ENCODE assay signal across 16 cellular contexts in genomic region chr11:125141178-125141577, GRCh38. TPM values are rescaled to one million over a fixed set of nuclear protein-coding genes. Genes with fewer than 3 reads are reported as not detected.
DNase-seq lines count a peak whose midpoint lies in the region; ATAC-seq and TF ChIP-seq lines count a peak whose summit lies in the region.
"Had no signal": no experiment of that assay in that cellular context is flagged by ENCODE, and none has a peak within 500 bp of the region (broad histone marks: within the 10 kb centered on the region; RNA-seq: fewer than 3 reads in every experiment).

No MANE protein-coding gene starts in this region.

- H4K20me1 ChIP-seq in Loucy (ENCODE audit: insufficient read depth, low read length, poor library complexity, severe bottlenecking) (no peaks in the 10 kb centered on the region), hepatocyte (ENCODE audit: insufficient read depth, poor library complexity, severe bottlenecking) (no peaks in the 10 kb centered on the region), neural progenitor cell (ENCODE audit: low read depth) (no peaks in the 10 kb centered on the region)

- H3K9ac ChIP-seq in Loucy (ENCODE audit: low read depth, low read length, poor library complexity, severe bottlenecking) (no peak overlapping the region), neural progenitor cell (no peak overlapping the region)

- POLR2A ChIA-PET in T-cell (lab: Charles Lee) = no interaction called here

- H3K4me1 Mint-ChIP-seq in neural progenitor cell = peaks cover 72% of the 10 kb centered on the region
- H3K4me1 Mint-ChIP-seq in CD14-positive monocyte = peaks cover 4% of the 10 kb centered on the region
- H3K4me1 Mint-ChIP-seq in T-cell = peaks cover 4 to 8% (median 5%) of the 10 kb centered on the region in 3 donors

- no peak overlapping the region for H3K27ac ChIP-seq in hepatocyte
- H3K27ac ChIP-seq in neural progenitor cell = no peak overlapping the region
- H3K27ac ChIP-seq: PC-9, SJSA1 had no signal

- ATAC-seq in GM21381 (IDR thresholded peaks at IDR 0.05; ENCODE audit: unreplicated experiment) = peak; percentile 15
- ATAC-seq in T-cell (replicated peaks in 1 of 4) = no peak

- no peaks in the 10 kb centered on the region for H3K4me1 ChIP-seq in Loucy (ENCODE audit: insufficient read depth, low read length, poor library complexity, severe bottlenecking)
- H3K4me1 ChIP-seq in hepatocyte (ENCODE audit: insufficient read depth) = peaks cover 14% of the 10 kb centered on the region
- H3K4me1 ChIP-seq in neural progenitor cell = peaks cover 50% of the 10 kb centered on the region
- H3K4me1 ChIP-seq: SJSA1 had no signal

- H2AFZ ChIP-seq in Loucy (ENCODE audit: low read length) (peak overlapping the region; percentile 31; the same call in 1 of the 2 replicates), hepatocyte (no peak overlapping the region), neural progenitor cell (replicated peaks) (peak overlapping the region; percentile 45)
- H2AFZ ChIP-seq: PC-9 had no signal

- intact Hi-C loops in CD14-positive monocyte (cut with micrococcal nuclease) = loop anchor here in 1 of 2 donors (1.0 kb wide), 1 partner anchor 179 kb away; no protein-coding TSS in a partner anchor

- H3K79me2 ChIP-seq in Loucy (ENCODE audit: insufficient read depth, low read length) (no peaks in the 10 kb centered on the region), hepatocyte (no peaks in the 10 kb centered on the region), neural progenitor cell (ENCODE audit: low read depth) (no peaks in the 10 kb centered on the region)

- H3K27ac Mint-ChIP-seq in neural progenitor cell = peak overlapping the region; percentile 87
- H3K27ac Mint-ChIP-seq in CD14-positive monocyte = no peak overlapping the region
- H3K27ac Mint-ChIP-seq in T-cell = no peak overlapping the region

- no peaks in the 10 kb centered on the region for H3K36me3 Mint-ChIP-seq in neural progenitor cell
- H3K36me3 Mint-ChIP-seq in CD14-positive monocyte = no peaks in the 10 kb centered on the region
- H3K36me3 Mint-ChIP-seq in T-cell = no peaks in the 10 kb centered on the region

- no peaks in the 10 kb centered on the region for H3F3A ChIP-seq in Loucy (ENCODE audit: low read depth)
- H3F3A ChIP-seq in neural progenitor cell (ENCODE audit: low read depth) = peaks cover 16% of the 10 kb centered on the region

- H3K4me3 Mint-ChIP-seq in neural progenitor cell = peak overlapping the region; percentile 68
- no peak overlapping the region for H3K4me3 Mint-ChIP-seq in CD14-positive monocyte
- no peak overlapping the region for H3K4me3 Mint-ChIP-seq in T-cell

- CTCF ChIA-PET in T-cell (lab: Charles Lee) = interaction anchor here (0.6 to 4.1 kb wide), 14 partner anchors 12 to 265 kb away, joined by 3 to 19 read pairs (median 4); partner anchors contain the start of gene CCDC15 (in 2 of the 2)

- no peaks in the 10 kb centered on the region for H3K9me3 ChIP-seq in Loucy (ENCODE audit: insufficient read depth, low read depth, low read length)
- H3K9me3 ChIP-seq in hepatocyte (ENCODE audit: low read depth) = no peaks in the 10 kb centered on the region
- no peaks in the 10 kb centered on the region for H3K9me3 ChIP-seq in neural progenitor cell (ENCODE audit: low read depth)
- H3K9me3 ChIP-seq: HAP-1, SJSA1 had no signal

- DNase-seq in hepatocyte (ENCODE audit: low spot score) (no peak), neural progenitor cell (ENCODE audit: low spot score) (peak; percentile 18), NAMALWA (ENCODE audit: low spot score) (no peak), mucosa of gallbladder (ENCODE audit: low spot score) (no peak), CD14-positive monocyte (ENCODE audit: low spot score) (no peak), T-cell (no peak)
- DNase-seq: NCI-H2029, NCI-H2171 treated with DMSO at 0.1 percent for 48 hours, NCI-H446 treated with DMSO at 0.1 percent for 48 hours, NCI-H748 treated with DMSO at 0.1 percent for 48 hours had no signal

- no peaks in the 10 kb centered on the region for H3K9me3 Mint-ChIP-seq in neural progenitor cell
- H3K9me3 Mint-ChIP-seq in CD14-positive monocyte = peaks cover 0 to 2% (median 0%) of the 10 kb centered on the region in 7 donors
- no peaks in the 10 kb centered on the region for H3K9me3 Mint-ChIP-seq in T-cell

- TF ChIP-seq CTCF in Loucy (conservative IDR thresholded peaks at IDR 0.05; ENCODE audit: low read length) (no peak), hepatocyte (IDR thresholded peaks at IDR 0.05; ENCODE audit: poor library complexity) (no peak), neural progenitor cell (IDR thresholded peaks at IDR 0.05) (no peak), CD14-positive monocyte (IDR thresholded peaks at IDR 0.05) (no peak)

- H3K4me2 ChIP-seq in Loucy (ENCODE audit: low read depth, low read length, poor library complexity, severe bottlenecking) (no peak overlapping the region), hepatocyte (peak overlapping the region; percentile 27), neural progenitor cell (peak overlapping the region; percentile 69)

- H3K27me3 Mint-ChIP-seq in neural progenitor cell (ENCODE audit: insufficient read depth, low read depth) (peaks cover 11% of the 10 kb centered on the region), CD14-positive monocyte (ENCODE audit: low read depth in 3 of 3) (peaks cover 21 to 30% (median 24%) of the 10 kb centered on the region in 3 donors), T-cell (peaks cover 33 to 52% of the 10 kb centered on the region in 2 donors)

- no peaks in the 10 kb centered on the region for H3K27me3 ChIP-seq in Loucy (ENCODE audit: insufficient read depth, low read length, poor library complexity, severe bottlenecking)
- H3K27me3 ChIP-seq in hepatocyte = no peaks in the 10 kb centered on the region
- H3K27me3 ChIP-seq in neural progenitor cell = no peaks in the 10 kb centered on the region
- H3K27me3 ChIP-seq: SJSA1 had no signal

- WGBS in hepatocyte (ENCODE audit: low lambda C conversion rate, missing lambda C conversion rate) = 54% methylated on average over 12 of the region's 12 CpGs

- H3K9me2 ChIP-seq in Loucy (replicated peaks; ENCODE audit: low read depth, low read length) = no peaks in the 10 kb centered on the region
- H3K9me2 ChIP-seq in hepatocyte (replicated peaks; ENCODE audit: insufficient read depth) = no peaks in the 10 kb centered on the region

- no peaks in the 10 kb centered on the region for H3K36me3 ChIP-seq in Loucy (ENCODE audit: insufficient read depth, low read length)
- H3K36me3 ChIP-seq in hepatocyte (replicated peaks; ENCODE audit: insufficient read depth, low read depth) = no peaks in the 10 kb centered on the region
- no peaks in the 10 kb centered on the region for H3K36me3 ChIP-seq in neural progenitor cell
- H3K36me3 ChIP-seq: HAP-1, SJSA1 had no signal

- no peak overlapping the region for H3K4me3 ChIP-seq in Loucy (ENCODE audit: low read length, poor library complexity, severe bottlenecking)
- H3K4me3 ChIP-seq in hepatocyte = no peak overlapping the region
- peak overlapping the region; percentile 11 for H3K4me3 ChIP-seq in neural progenitor cell
- H3K4me3 ChIP-seq: HAP-1, K562, PC-9, SJSA1 had no signal

RNA-seq across cellular contexts. Expression of gene PKNOX2, which starts 23.4 kb away (rescaled TPM):
- total RNA-seq in hepatocyte = 3.1 and 4.3 TPM in 2 replicates
- 2.1 and 3.0 TPM in 2 replicates for polyA plus RNA-seq in hepatocyte
- total RNA-seq in neural progenitor cell (ENCODE audit: low replicate concordance) = 4.3 and 7.2 TPM in 2 replicates
- 5.1 TPM for total RNA-seq in mucosa of gallbladder
- polyA plus RNA-seq in CD14-positive monocyte = not detected
- under 1 TPM in 1 of 5 donors, not detected in 4; 0.55 TPM for total RNA-seq in T-cell
- total RNA-seq: K562, PC-9, SJSA1 had no signal
- polyA plus RNA-seq: K562 had no signal

RNA-seq across cellular contexts. Expression of gene TMEM218, which starts 29.8 kb away (rescaled TPM):
- 20.6 and 21.1 TPM in 2 replicates for total RNA-seq in hepatocyte
- polyA plus RNA-seq in hepatocyte = 20.7 and 24.6 TPM in 2 replicates
- total RNA-seq in neural progenitor cell (ENCODE audit: low replicate concordance) = 44.1 and 47.9 TPM in 2 replicates
- 18.7 TPM for total RNA-seq in mucosa of gallbladder
- polyA plus RNA-seq in CD14-positive monocyte = 10 to 100 TPM; 55.7 to 57.7 TPM
- 10 to 100 TPM; 10.3 to 18.9 (median 14.8) TPM for total RNA-seq in T-cell
